Comparison of ENCODE assay signal across 28 cellular contexts in the genomic region with DNA sequence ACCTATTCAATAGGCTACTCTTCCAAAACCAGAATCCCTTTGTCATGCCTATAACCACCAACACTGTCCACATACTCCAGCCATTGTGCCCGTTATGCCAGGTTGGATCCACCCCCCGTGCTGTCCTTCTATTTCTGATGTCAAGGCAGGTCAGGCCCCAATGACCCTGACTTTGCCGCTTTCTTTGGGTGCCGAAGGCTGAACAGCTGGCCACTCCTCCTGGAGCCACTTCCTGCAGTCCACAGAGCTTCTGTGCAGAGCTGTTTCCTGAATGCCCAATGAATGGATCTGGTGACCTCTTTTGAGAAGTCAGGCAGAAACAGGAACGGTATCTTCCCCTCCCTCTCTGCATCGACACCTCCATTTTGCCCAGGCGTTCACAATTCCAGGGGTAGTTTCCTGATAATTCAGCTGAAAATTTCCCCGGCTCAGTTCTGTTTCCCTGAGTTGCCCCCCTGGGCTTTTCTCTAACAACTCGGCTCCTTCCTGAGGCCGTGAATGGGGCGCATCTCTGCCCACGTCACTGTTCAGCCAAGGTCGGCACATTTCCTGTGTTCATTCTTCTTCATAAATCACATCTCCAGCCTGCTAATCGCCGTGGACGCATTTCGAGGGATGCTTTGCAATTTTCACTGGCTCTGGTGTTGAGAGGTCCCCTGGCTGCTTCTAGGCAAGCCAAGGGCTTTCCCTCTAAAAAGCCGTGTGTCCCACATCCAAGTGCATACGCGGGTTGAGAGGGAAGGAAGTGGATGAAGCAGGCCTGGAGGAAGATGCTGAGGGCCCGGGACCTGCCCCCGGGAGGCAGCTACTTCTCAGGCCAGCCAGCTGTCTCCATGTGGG.
DNase-seq lines count a peak whose midpoint lies in the region; ATAC-seq, FAIRE-seq and TF ChIP-seq lines count a peak whose summit lies in the region.
"Had no signal": no experiment of that assay in that cellular context is flagged by ENCODE, and none has a peak within 500 bp of the region (broad histone marks: within the 10 kb centered on the region; RNA-seq: fewer than 3 reads in every experiment).

No MANE protein-coding gene starts in this region.

- WGBS in GM12878 (ENCODE audit: insufficient coverage, insufficient replicate concordance, low lambda C conversion rate, missing lambda C conversion rate) = 37% methylated on average over 21 of the region's 22 CpGs

- RAD21 ChIA-PET in GM12878 (lab: Charles Lee; ENCODE audit: unreplicated experiment) = interaction anchor here (1.0 kb wide), 1 partner anchor 152 kb away, joined by 4 read pairs; no protein-coding TSS in a partner anchor

- H3K9ac ChIP-seq in GM12878 (ENCODE audit: control insufficient read depth, insufficient read depth, low read length) = no peak overlapping the region
- H3K9ac ChIP-seq in subcutaneous abdominal adipose tissue (ENCODE audit: low read length in 5 of 5) = peak overlapping the region in 1 of 5 donors; percentile 46

- BruUV-seq in GM12878 (replicated peaks; lab: Mats Ljungman, UMichigan) (no TSS peak), Calu3 (replicated peaks; lab: Mats Ljungman, UMichigan) (no TSS peak)

- no peak for FAIRE-seq in GM12878 (lab: Jason Lieb, UNC)
- FAIRE-seq: GM12891, H54 had no signal

- no peak for TF ChIP-seq CTCF in activated CD8-positive, alpha-beta T cell treated with anti-CD3 and anti-CD28 coated beads for 36 hours (IDR thresholded peaks at IDR 0.05)
- TF ChIP-seq CTCF in GM12878 (IDR thresholded peaks at IDR 0.05 in 2 of 3, conservative IDR thresholded peaks at IDR 0.05 in 1 of 3; ENCODE audit: control insufficient read depth in 2 of 3, extremely low read depth in 1 of 3, insufficient read depth in 1 of 3, low read depth in 3 of 3, low read length in 3 of 3) = no peak
- no peak for TF ChIP-seq CTCF in nephron progenitor cell (IDR thresholded peaks at IDR 0.05)
- no peak for TF ChIP-seq CTCF in left lung (IDR thresholded peaks at IDR 0.05)
- no peak for TF ChIP-seq CTCF in Calu3 (IDR thresholded peaks at IDR 0.05; ENCODE audit: unreplicated experiment)

- H3K36me3 Mint-ChIP-seq in activated CD8-positive, alpha-beta T cell treated with anti-CD3 and anti-CD28 coated beads for 36 hours (ENCODE audit: low read depth) = no peaks in the 10 kb centered on the region
- no peaks in the 10 kb centered on the region for H3K36me3 Mint-ChIP-seq in activated CD8-positive, alpha-beta T cell treated with anti-CD3 and anti-CD28 coated beads, Interleukin-2, amount 10 ng/mL, durations not matched to agents 7 days and 5 days (ENCODE audit: low read depth)
- H3K36me3 Mint-ChIP-seq in nephron progenitor cell (ENCODE audit: low read depth) = no peaks in the 10 kb centered on the region
- no peaks in the 10 kb centered on the region for H3K36me3 Mint-ChIP-seq in Calu3 (ENCODE audit: insufficient read depth, unreplicated experiment)

- H3K4me1 Mint-ChIP-seq in activated CD8-positive, alpha-beta T cell treated with anti-CD3 and anti-CD28 coated beads for 36 hours (ENCODE audit: low read depth) = peaks cover 10% of the 10 kb centered on the region
- peaks cover 27% of the 10 kb centered on the region for H3K4me1 Mint-ChIP-seq in activated CD8-positive, alpha-beta T cell treated with anti-CD3 and anti-CD28 coated beads, Interleukin-2, amount 10 ng/mL, durations not matched to agents 7 days and 5 days (ENCODE audit: low read depth)
- H3K4me1 Mint-ChIP-seq in nephron progenitor cell (peaks cover 66% of the 10 kb centered on the region), Calu3 (ENCODE audit: low read depth, unreplicated experiment) (no peaks in the 10 kb centered on the region)

- H2AFZ ChIP-seq in GM12878 (ENCODE audit: control insufficient read depth, low read depth, low read length) = peak overlapping the region; percentile 20

- no peak for TF ChIP-seq EP300 in GM12878 (IDR thresholded peaks at IDR 0.05; ENCODE audit: borderline replicate concordance in 1 of 2, control insufficient read depth in 1 of 2, low read depth in 2 of 2, low read length in 2 of 2)

- H3K4me3 ChIP-seq in GM12878 = no peak overlapping the region
- H3K4me3 ChIP-seq in subcutaneous abdominal adipose tissue (ENCODE audit: low read depth in 1 of 5, low read length in 5 of 5) = peak overlapping the region in 3 of 5 donors; percentile 21 to 26 (median 26)
- no peak overlapping the region for H3K4me3 ChIP-seq in left lung
- no peak overlapping the region for H3K4me3 ChIP-seq in MG63
- H3K4me3 ChIP-seq: breast epithelium, colonic mucosa, transverse colon had no signal

- no peaks in the 10 kb centered on the region for H3K4me1 ChIP-seq in GM12878 (ENCODE audit: control insufficient read depth, insufficient read depth, low read length)
- H3K4me1 ChIP-seq in subcutaneous abdominal adipose tissue (ENCODE audit: control insufficient read depth in 5 of 5, insufficient read depth in 5 of 5, low read length in 5 of 5) = peaks cover 0 to 29% (median 27%) of the 10 kb centered on the region in 5 donors
- H3K4me1 ChIP-seq in left lung = peaks cover 0 to 5% of the 10 kb centered on the region in 2 donors
- H3K4me1 ChIP-seq: breast epithelium, colonic mucosa had no signal

- SMC1A ChIA-PET in GM12878 (lab: Charles Lee; ENCODE audit: uncharacterized antibody, unreplicated experiment) = interaction anchor here (0.6 to 1.8 kb wide), 3 partner anchors 27 to 517 kb away, joined by 3 to 4 read pairs (median 3); no protein-coding TSS in a partner anchor

- H3K27me3 ChIP-seq in GM12878 (replicated peaks in 1 of 2; ENCODE audit: control insufficient read depth in 2 of 2, insufficient read depth in 2 of 2, low read length in 1 of 2) = peaks cover 0 to 2% of the 10 kb centered on the region in 2 experiments; a peak in 2 of 4 replicates
- H3K27me3 ChIP-seq in subcutaneous abdominal adipose tissue (ENCODE audit: control insufficient read depth in 5 of 5, insufficient read depth in 4 of 5, low read length in 5 of 5) = peaks cover 0 to 42% (median 21%) of the 10 kb centered on the region in 5 donors
- peaks cover 8 to 88% of the 10 kb centered on the region in 2 donors for H3K27me3 ChIP-seq in left lung
- H3K27me3 ChIP-seq in MG63 = no peaks in the 10 kb centered on the region

- no peak overlapping the region for H3K27ac Mint-ChIP-seq in activated CD8-positive, alpha-beta T cell treated with anti-CD3 and anti-CD28 coated beads for 36 hours
- no peak overlapping the region for H3K27ac Mint-ChIP-seq in activated CD8-positive, alpha-beta T cell treated with anti-CD3 and anti-CD28 coated beads, Interleukin-2, amount 10 ng/mL, durations not matched to agents 7 days and 5 days
- H3K27ac Mint-ChIP-seq in nephron progenitor cell (peak overlapping the region; percentile 86), Calu3 (ENCODE audit: unreplicated experiment) (no peak overlapping the region)
- H3K27ac Mint-ChIP-seq: stimulated activated naive CD8-positive, alpha-beta T cell treated with anti-CD3 and anti-CD28 coated beads, Interleukin-15, amount 100 ng/mL, for 72 hours had no signal

- TF ChIP-seq RAD21 in GM12878 (IDR thresholded peaks at IDR 0.05; ENCODE audit: insufficient read depth, low read depth, low read length) = no peak

- CTCF ChIA-PET in activated CD8-positive, alpha-beta T cell treated with anti-CD3 and anti-CD28 coated beads for 36 hours (lab: Charles Lee) = interaction anchor here (2.0 kb wide), 1 partner anchor 8 kb away, joined by 7 read pairs; no protein-coding TSS in a partner anchor
- CTCF ChIA-PET in activated CD8-positive, alpha-beta T cell treated with anti-CD3 and anti-CD28 coated beads, Interleukin-2, amount 10 ng/mL, durations not matched to agents 7 days and 5 days (lab: Charles Lee) = interaction anchor here (2.1 kb wide), 1 partner anchor 153 kb away, joined by 12 read pairs; no protein-coding TSS in a partner anchor
- CTCF ChIA-PET in GM12878 (lab: Yijun Ruan, JAX) (interaction anchor here (0.9 to 1.7 kb wide), 4 partner anchors 16 to 264 kb away, joined by 3 to 6 read pairs (median 4); no protein-coding TSS in a partner anchor), Calu3 (lab: Charles Lee) (no interaction called here)

- peak; percentile 22 for DNase-seq in activated CD8-positive, alpha-beta T cell treated with anti-CD3 and anti-CD28 coated beads for 36 hours
- DNase-seq in activated CD8-positive, alpha-beta T cell treated with anti-CD3 and anti-CD28 coated beads, Interleukin-2, amount 10 ng/mL, durations not matched to agents 7 days and 5 days = no peak
- DNase-seq in GM12878 (ENCODE audit: low read depth, low spot score) = no peak
- DNase-seq in nephron progenitor cell = no peak
- DNase-seq in left lung = no peak
- DNase-seq in MG63 = no peak
- DNase-seq in Calu3 = no peak
- DNase-seq: activated CD4-positive, alpha-beta T cell treated with anti-CD3 and anti-CD28 coated beads, Interleukin-2, amount 50 U/mL, for 48 hours; activated CD4-positive, CD25-positive, alpha-beta regulatory T cell; activated naive CD4-positive, alpha-beta T cell; activated T-cell treated with anti-CD3 and anti-CD28 coated beads, Interleukin-2, amount 50 U/mL, for 4 hours; colonic mucosa; COR-L47; DMS79; mammary epithelial cell; NCI-H146; NCI-H526 treated with DMSO at 0.1 percent for 48 hours; occipital lobe; SIG-M5; stimulated activated CD4-positive, alpha-beta T cell treated with anti-CD3 and anti-CD28 coated beads, Interleukin-15, amount 100 ng/mL, for 24 hours; stimulated activated naive CD8-positive, alpha-beta T cell treated with anti-CD3 and anti-CD28 coated beads, Interleukin-15, amount 100 ng/mL, for 72 hours; SW 1271; transverse colon had no signal

- no peak overlapping the region for H3K4me2 ChIP-seq in GM12878 (ENCODE audit: control insufficient read depth, insufficient read depth)

- peaks cover 20% of the 10 kb centered on the region for H3K27me3 Mint-ChIP-seq in activated CD8-positive, alpha-beta T cell treated with anti-CD3 and anti-CD28 coated beads for 36 hours
- peaks cover 37% of the 10 kb centered on the region for H3K27me3 Mint-ChIP-seq in activated CD8-positive, alpha-beta T cell treated with anti-CD3 and anti-CD28 coated beads, Interleukin-2, amount 10 ng/mL, durations not matched to agents 7 days and 5 days (ENCODE audit: low read depth)
- peaks cover 13% of the 10 kb centered on the region for H3K27me3 Mint-ChIP-seq in nephron progenitor cell (ENCODE audit: low read depth, poor library complexity)
- peaks cover 13% of the 10 kb centered on the region for H3K27me3 Mint-ChIP-seq in Calu3 (ENCODE audit: unreplicated experiment)

- intact Hi-C loops in activated CD8-positive, alpha-beta T cell treated with anti-CD3 and anti-CD28 coated beads for 36 hours (cut with micrococcal nuclease) = loop anchor here (10.0 kb wide), 1 partner anchor 136 kb away; no protein-coding TSS in a partner anchor
- intact Hi-C loops in GM12878 (cut with micrococcal nuclease; ENCODE audit: unreplicated experiment) (no loop called here), left lung (cut with DNase I) (no loop called here), Calu3 (cut with micrococcal nuclease; ENCODE audit: unreplicated experiment) (no loop called here)

- no peaks in the 10 kb centered on the region for H3K79me2 ChIP-seq in GM12878 (ENCODE audit: control insufficient read depth, insufficient read depth, low read length)

- no peak for ATAC-seq in activated CD8-positive, alpha-beta T cell treated with anti-CD3 and anti-CD28 coated beads for 36 hours
- no peak for ATAC-seq in activated CD8-positive, alpha-beta T cell treated with anti-CD3 and anti-CD28 coated beads, Interleukin-2, amount 10 ng/mL, durations not matched to agents 7 days and 5 days
- ATAC-seq in GM12878 (no peak), left lung (no peak)
- ATAC-seq: activated T-cell treated with anti-CD3 and anti-CD28 coated beads, Interleukin-2, amount 50 U/mL, for 4 hours; Panc1; stimulated activated naive CD8-positive, alpha-beta T cell treated with anti-CD3 and anti-CD28 coated beads, Interleukin-15, amount 100 ng/mL, for 72 hours had no signal

- H3K9me3 ChIP-seq in GM12878 (replicated peaks; ENCODE audit: control insufficient read depth, insufficient read depth, low read length) (no peaks in the 10 kb centered on the region), subcutaneous abdominal adipose tissue (ENCODE audit: control insufficient read depth in 5 of 5, low read length in 5 of 5) (no peaks in the 10 kb centered on the region), left lung (no peaks in the 10 kb centered on the region), MG63 (no peaks in the 10 kb centered on the region)
- H3K9me3 ChIP-seq: breast epithelium, colonic mucosa, transverse colon had no signal

- TF ChIP-seq POLR2A in GM12878 (IDR thresholded peaks at IDR 0.05; ENCODE audit: low read depth, low read length) = no peak

- in situ Hi-C loops in GM12878 (cut with MboI) = no loop called here

- no peak overlapping the region for H3K4me3 Mint-ChIP-seq in activated CD8-positive, alpha-beta T cell treated with anti-CD3 and anti-CD28 coated beads for 36 hours
- H3K4me3 Mint-ChIP-seq in activated CD8-positive, alpha-beta T cell treated with anti-CD3 and anti-CD28 coated beads, Interleukin-2, amount 10 ng/mL, durations not matched to agents 7 days and 5 days = no peak overlapping the region
- no peak overlapping the region for H3K4me3 Mint-ChIP-seq in nephron progenitor cell
- no peak overlapping the region for H3K4me3 Mint-ChIP-seq in Calu3 (ENCODE audit: low read depth, unreplicated experiment)
- H3K4me3 Mint-ChIP-seq: activated T-cell treated with anti-CD3 and anti-CD28 coated beads, Interleukin-2, amount 50 U/mL, for 4 hours had no signal

- H3K36me3 ChIP-seq in GM12878 (ENCODE audit: control insufficient read depth in 2 of 2, insufficient read depth in 2 of 2, low read length in 1 of 2) = no peaks in the 10 kb centered on the region
- no peaks in the 10 kb centered on the region for H3K36me3 ChIP-seq in subcutaneous abdominal adipose tissue (ENCODE audit: control insufficient read depth in 5 of 5, insufficient read depth in 5 of 5, low read length in 5 of 5)
- no peaks in the 10 kb centered on the region for H3K36me3 ChIP-seq in left lung
- H3K36me3 ChIP-seq in MG63 = no peaks in the 10 kb centered on the region
- H3K36me3 ChIP-seq: breast epithelium, colonic mucosa, transverse colon had no signal

- H3K9me3 Mint-ChIP-seq in activated CD8-positive, alpha-beta T cell treated with anti-CD3 and anti-CD28 coated beads for 36 hours = no peaks in the 10 kb centered on the region
- no peaks in the 10 kb centered on the region for H3K9me3 Mint-ChIP-seq in activated CD8-positive, alpha-beta T cell treated with anti-CD3 and anti-CD28 coated beads, Interleukin-2, amount 10 ng/mL, durations not matched to agents 7 days and 5 days (ENCODE audit: insufficient read depth)
- H3K9me3 Mint-ChIP-seq in nephron progenitor cell (no peaks in the 10 kb centered on the region), Calu3 (ENCODE audit: low read depth, unreplicated experiment) (no peaks in the 10 kb centered on the region)
- H3K9me3 Mint-ChIP-seq: activated T-cell treated with anti-CD3 and anti-CD28 coated beads, Interleukin-2, amount 50 U/mL, for 4 hours; stimulated activated naive CD8-positive, alpha-beta T cell treated with anti-CD3 and anti-CD28 coated beads, Interleukin-15, amount 100 ng/mL, for 72 hours had no signal

- H3K27ac ChIP-seq in GM12878 (ENCODE audit: control insufficient read depth, insufficient read depth) (no peak overlapping the region), subcutaneous abdominal adipose tissue (ENCODE audit: low read depth, low read length) (no peak overlapping the region), left lung (no peak overlapping the region)
- H3K27ac ChIP-seq: breast epithelium, colonic mucosa, transverse colon had no signal

- H4K20me1 ChIP-seq in GM12878 (ENCODE audit: control insufficient read depth, insufficient read depth) = no peaks in the 10 kb centered on the region

- POLR2A ChIA-PET in activated CD8-positive, alpha-beta T cell treated with anti-CD3 and anti-CD28 coated beads for 36 hours (lab: Charles Lee) = interaction anchor here (0.7 kb wide), 1 partner anchor 94 kb away, joined by 3 read pairs; no protein-coding TSS in a partner anchor
- POLR2A ChIA-PET in activated CD8-positive, alpha-beta T cell treated with anti-CD3 and anti-CD28 coated beads, Interleukin-2, amount 10 ng/mL, durations not matched to agents 7 days and 5 days (lab: Charles Lee) = interaction anchor here (0.7 kb wide), 1 partner anchor 249 kb away, joined by 4 read pairs; no protein-coding TSS in a partner anchor
- POLR2A ChIA-PET in GM12878 (lab: Charles Lee) = no interaction called here

Comparison
In these comparisons a context has a peak if more than half of its experiments do, and no peak if none do; other contexts are left out.
1. H3K4me3 ChIP-seq: peak in subcutaneous abdominal adipose tissue (3 of 5); none in GM12878 (single experiment), left lung (0 of 2) and MG63 (single experiment).